8 cellular contexts compared by ENCODE assay signal in genomic region chr11:13669544-13670488, GRCh38. TPM values are rescaled to one million over a fixed set of nuclear protein-coding genes. Genes with fewer than 3 reads are reported as not detected.
DNase-seq lines count a peak whose midpoint lies in the region; ATAC-seq and TF ChIP-seq lines count a peak whose summit lies in the region.

No MANE protein-coding gene starts in this region.

- TF ChIP-seq POLR2A in gastroesophageal sphincter (IDR thresholded peaks at IDR 0.05) = no peak

- peak overlapping the region; percentile 95 for H3K27ac Mint-ChIP-seq in activated CD8-positive, alpha-beta memory T cell treated with anti-CD3 and anti-CD28 coated beads, Interleukin-2, amount 10 ng/mL, durations not matched to agents 7 days and 5 days
- peak overlapping the region; percentile 96 for H3K27ac Mint-ChIP-seq in stimulated activated effector memory CD8-positive, alpha-beta T cell treated with anti-CD3 and anti-CD28 coated beads, Interleukin-12 subunit alpha, Interleukin-12 subunit beta, amount 100 ng/mL, for 72 hours

- 50 to 65% methylated on average over 14 to 17 of the region's 18 CpGs for WGBS in gastroesophageal sphincter (ENCODE audit: low coverage in 1 of 2), 2 donors

- CTCF ChIA-PET in activated CD8-positive, alpha-beta memory T cell treated with anti-CD3 and anti-CD28 coated beads, Interleukin-2, amount 10 ng/mL, durations not matched to agents 7 days and 5 days (lab: Charles Lee) = no interaction called here

- no peaks in the 10 kb centered on the region for H3K9me3 Mint-ChIP-seq in activated CD8-positive, alpha-beta memory T cell treated with anti-CD3 and anti-CD28 coated beads, Interleukin-2, amount 10 ng/mL, durations not matched to agents 7 days and 5 days (ENCODE audit: low read depth)
- H3K9me3 Mint-ChIP-seq in stimulated activated effector memory CD8-positive, alpha-beta T cell treated with anti-CD3 and anti-CD28 coated beads, Interleukin-12 subunit alpha, Interleukin-12 subunit beta, amount 100 ng/mL, for 72 hours = no peaks in the 10 kb centered on the region

- peak overlapping the region; percentile 96 for H3K4me3 Mint-ChIP-seq in activated CD8-positive, alpha-beta memory T cell treated with anti-CD3 and anti-CD28 coated beads, Interleukin-2, amount 10 ng/mL, durations not matched to agents 7 days and 5 days
- H3K4me3 Mint-ChIP-seq in stimulated activated effector memory CD8-positive, alpha-beta T cell treated with anti-CD3 and anti-CD28 coated beads, Interleukin-12 subunit alpha, Interleukin-12 subunit beta, amount 100 ng/mL, for 72 hours = peak overlapping the region; percentile 86

- H3K27me3 Mint-ChIP-seq in activated CD8-positive, alpha-beta memory T cell treated with anti-CD3 and anti-CD28 coated beads, Interleukin-2, amount 10 ng/mL, durations not matched to agents 7 days and 5 days = peaks cover 8% of the 10 kb centered on the region

- TF ChIP-seq CTCF in VCaP (conservative IDR thresholded peaks at IDR 0.05) (no peak), gastroesophageal sphincter (IDR thresholded peaks at IDR 0.05) (no peak)

- H3K4me1 Mint-ChIP-seq in activated CD8-positive, alpha-beta memory T cell treated with anti-CD3 and anti-CD28 coated beads, Interleukin-2, amount 10 ng/mL, durations not matched to agents 7 days and 5 days = peaks cover 42% of the 10 kb centered on the region
- H3K4me1 Mint-ChIP-seq in stimulated activated effector memory CD8-positive, alpha-beta T cell treated with anti-CD3 and anti-CD28 coated beads, Interleukin-12 subunit alpha, Interleukin-12 subunit beta, amount 100 ng/mL, for 72 hours = peaks cover 51% of the 10 kb centered on the region

- no peaks in the 10 kb centered on the region for H3K9me3 ChIP-seq in gastroesophageal sphincter

- H3K4me3 ChIP-seq in gastroesophageal sphincter = peak overlapping the region; percentile 92 to 95

- H3K36me3 ChIP-seq in gastroesophageal sphincter = no peaks in the 10 kb centered on the region

- peak overlapping the region; percentile 84 for H3K27ac ChIP-seq in VCaP
- H3K27ac ChIP-seq in gastroesophageal sphincter = peak overlapping the region; percentile 82 to 93 (median 90)

- no peaks in the 10 kb centered on the region for H3K27me3 ChIP-seq in gastroesophageal sphincter

- no peak for TF ChIP-seq EP300 in gastroesophageal sphincter (IDR thresholded peaks at IDR 0.05)

- peaks cover 21% of the 10 kb centered on the region for H3K36me3 Mint-ChIP-seq in activated CD8-positive, alpha-beta memory T cell treated with anti-CD3 and anti-CD28 coated beads, Interleukin-2, amount 10 ng/mL, durations not matched to agents 7 days and 5 days
- peaks cover 41% of the 10 kb centered on the region for H3K36me3 Mint-ChIP-seq in stimulated activated effector memory CD8-positive, alpha-beta T cell treated with anti-CD3 and anti-CD28 coated beads, Interleukin-12 subunit alpha, Interleukin-12 subunit beta, amount 100 ng/mL, for 72 hours

- no peak for DNase-seq in activated CD8-positive, alpha-beta memory T cell treated with anti-CD3 and anti-CD28 coated beads, Interleukin-2, amount 10 ng/mL, durations not matched to agents 7 days and 5 days
- DNase-seq in activated CD8-positive, alpha-beta memory T cell treated with anti-CD3 and anti-CD28 coated beads for 24 hours = no peak
- DNase-seq in stimulated activated effector memory CD8-positive, alpha-beta T cell treated with anti-CD3 and anti-CD28 coated beads, Interleukin-12 subunit alpha, Interleukin-12 subunit beta, amount 100 ng/mL, for 72 hours (ENCODE audit: low spot score in 2 of 2) = no peak

- peaks cover 0 to 34% (median 9%) of the 10 kb centered on the region in 3 donors for H3K4me1 ChIP-seq in gastroesophageal sphincter

- no peak for ATAC-seq in activated CD8-positive, alpha-beta memory T cell treated with anti-CD3 and anti-CD28 coated beads, Interleukin-2, amount 10 ng/mL, durations not matched to agents 7 days and 5 days
- ATAC-seq in gastroesophageal sphincter (no peak), GM18858 (IDR thresholded peaks at IDR 0.05; ENCODE audit: unreplicated experiment) (no peak), HG03097 (IDR thresholded peaks at IDR 0.05; ENCODE audit: low FRiP score, unreplicated experiment) (no peak), GM21526 (IDR thresholded peaks at IDR 0.05; ENCODE audit: low FRiP score, unreplicated experiment) (no peak)
- no peak for ATAC-seq in stimulated activated effector memory CD8-positive, alpha-beta T cell treated with anti-CD3 and anti-CD28 coated beads, Interleukin-12 subunit alpha, Interleukin-12 subunit beta, amount 100 ng/mL, for 72 hours

RNA-seq across cellular contexts. Expression of gene FAR1, which starts 1.3 kb away (rescaled TPM):
- 10 to 100 TPM; 56.9 to 57.0 TPM for total RNA-seq in activated CD8-positive, alpha-beta memory T cell treated with anti-CD3 and anti-CD28 coated beads, Interleukin-2, amount 10 ng/mL, durations not matched to agents 7 days and 5 days
- 10 to 100 TPM; 37.5 to 61.5 (median 38.8) TPM for total RNA-seq in gastroesophageal sphincter
